ENCODE assay signal across 2 cellular contexts in the genomic region with DNA sequence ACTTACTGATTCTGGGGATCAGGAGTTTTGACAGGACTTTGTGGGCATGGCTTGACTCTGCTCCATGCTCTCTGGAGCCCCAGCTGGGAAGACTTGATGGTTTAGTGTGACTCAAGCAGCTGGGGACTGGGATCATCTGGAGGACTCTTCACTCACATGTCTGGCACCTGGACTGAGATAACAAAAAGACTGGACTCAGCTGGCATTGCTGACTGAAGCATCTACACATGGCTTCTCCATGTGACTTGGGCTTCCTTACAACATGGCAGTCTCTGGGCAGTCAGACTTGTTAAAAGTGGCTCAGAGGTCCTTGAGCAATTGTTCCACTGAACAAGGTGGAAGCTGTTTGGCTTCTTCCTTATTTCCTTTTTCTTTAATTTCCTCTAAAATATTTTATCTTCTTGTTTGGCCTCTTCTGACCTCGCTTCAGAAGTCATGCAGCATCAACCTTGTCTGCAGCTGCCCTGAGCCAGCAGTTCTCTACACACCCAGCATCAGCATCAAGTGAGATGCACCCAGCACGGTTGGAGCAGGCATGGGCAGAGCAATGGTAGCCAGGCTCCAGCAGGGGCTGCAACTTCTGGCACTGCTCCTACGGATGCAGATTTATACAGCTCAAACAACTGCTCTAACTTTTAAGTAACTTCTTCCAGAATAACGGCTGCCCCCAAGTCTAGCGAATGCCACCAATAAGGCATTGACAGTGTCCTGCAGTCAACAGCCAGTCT.
TF ChIP-seq lines count a peak whose summit lies in the region.

No MANE protein-coding gene starts in this region.

TF ChIP-seq in SK-N-SH treated with all-trans-retinoic acid at 6 μM for 48 hours, 23 proteins besides CTCF, POLR2A, EP300 and RAD21 (continued from another document):
- TF ChIP-seq ZNF565 (CRISPR knock-in tag; conservative IDR thresholded peaks at IDR 0.05; ENCODE audit: low read depth), result peak; percentile 77; the same call in 1 of the 2 replicates

TF ChIP-seq in SK-N-SH, 30 proteins besides CTCF, POLR2A, EP300 and RAD21 (continued from another document):
- TF ChIP-seq NFIC (IDR thresholded peaks at IDR 0.05; ENCODE audit: borderline replicate concordance) (no peak), MXI1 (IDR thresholded peaks at IDR 0.05; ENCODE audit: low read depth, low read length) (no peak)
